ENCODE assay signal across 11 cellular contexts in the genomic region with DNA sequence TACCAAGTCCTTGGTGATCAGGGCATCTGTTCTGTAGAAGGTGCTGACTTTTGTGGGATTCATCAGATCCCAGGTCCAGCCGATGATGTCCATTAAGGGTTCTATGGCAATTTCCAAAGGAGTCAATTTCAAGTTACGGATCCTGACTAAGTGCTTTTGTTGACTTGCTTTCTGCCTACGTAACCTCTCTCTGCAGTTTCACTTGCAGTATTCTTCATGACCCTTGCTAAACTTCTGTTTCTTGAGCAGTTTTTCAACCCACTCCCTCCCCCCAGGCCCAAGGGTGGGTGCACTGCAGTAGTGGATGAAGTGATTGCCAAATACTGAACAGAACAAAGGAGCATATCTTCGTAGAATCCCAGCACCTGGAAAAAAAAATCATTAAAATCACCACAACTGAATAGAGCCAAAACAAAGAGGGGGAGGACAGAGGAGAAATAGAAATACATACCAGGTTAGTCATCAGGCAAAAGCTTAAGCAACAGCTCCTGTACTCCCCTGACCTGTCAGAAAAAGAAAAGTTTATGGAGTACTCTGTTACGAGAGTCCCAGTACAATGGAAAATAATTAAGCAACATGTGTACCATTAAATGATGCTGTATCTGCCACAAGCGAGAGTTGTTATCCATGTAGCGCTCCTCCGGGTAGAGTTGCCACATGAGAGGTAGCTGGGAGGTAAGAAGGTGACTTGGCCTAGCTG. TPM values are rescaled to one million over a fixed set of nuclear protein-coding genes. Genes with fewer than 3 reads are reported as not detected.
DNase-seq lines count a peak whose midpoint lies in the region; ATAC-seq and TF ChIP-seq lines count a peak whose summit lies in the region.
"Had no signal": no experiment of that assay in that cellular context is flagged by ENCODE, and none has a peak within 500 bp of the region (broad histone marks: within the 10 kb centered on the region; RNA-seq: fewer than 3 reads in every experiment).

No MANE protein-coding gene starts in this region.

- no peak overlapping the region for H3K4me3 ChIP-seq in AG10803 (ENCODE audit: low read length)
- H3K4me3 ChIP-seq in RWPE2 (ENCODE audit: severe bottlenecking) = peak overlapping the region; percentile 16
- no peak overlapping the region for H3K4me3 ChIP-seq in gastroesophageal sphincter
- H3K4me3 ChIP-seq: sigmoid colon, vagina had no signal

- 67 to 81% methylated on average over 1 to 6 of the region's 8 CpGs for WGBS in gastroesophageal sphincter (ENCODE audit: low coverage in 1 of 2), 2 donors

- TF ChIP-seq CTCF in AG10803 (conservative IDR thresholded peaks at IDR 0.05; ENCODE audit: low read length) (no peak), RWPE2 (IDR thresholded peaks at IDR 0.05; ENCODE audit: poor library complexity, severe bottlenecking) (no peak), gastroesophageal sphincter (IDR thresholded peaks at IDR 0.05) (no peak)

- peak overlapping the region; percentile 52 for H3K27ac ChIP-seq in RWPE2 (ENCODE audit: poor library complexity, severe bottlenecking)
- peak overlapping the region in 3 of 4 donors; percentile 14 to 45 (median 43) for H3K27ac ChIP-seq in gastroesophageal sphincter
- H3K27ac ChIP-seq: sigmoid colon, vagina had no signal

- peaks cover 10% of the 10 kb centered on the region for H3K36me3 ChIP-seq in RWPE2 (ENCODE audit: low read depth)
- H3K36me3 ChIP-seq in gastroesophageal sphincter = peaks cover 0 to 3% of the 10 kb centered on the region in 2 donors
- H3K36me3 ChIP-seq: vagina had no signal

- no peak for TF ChIP-seq EP300 in gastroesophageal sphincter (IDR thresholded peaks at IDR 0.05)

- peak; percentile 34 for DNase-seq in AG10803 (ENCODE audit: low read depth)
- no peak for DNase-seq in RWPE2 (ENCODE audit: low spot score)
- no peak for DNase-seq in HUDEP-2 (lab: John Stamatoyannopoulos, UW; ENCODE audit: unreplicated experiment in 76 of 76)
- DNase-seq: activated naive CD4-positive, alpha-beta T cell treated with anti-CD3 and anti-CD28 coated beads, Interleukin-2, amount 10 ng/mL, durations not matched to agents 7 days and 5 days; H7; NCI-H1105; sigmoid colon had no signal

- TF ChIP-seq POLR2A in gastroesophageal sphincter (IDR thresholded peaks at IDR 0.05) = no peak

- ATAC-seq in RWPE2 (ENCODE audit: low read depth) (peak; percentile 87), gastroesophageal sphincter (peak; percentile 58), HG02884 (IDR thresholded peaks at IDR 0.05; ENCODE audit: unreplicated experiment) (no peak), HG02798 (IDR thresholded peaks at IDR 0.05; ENCODE audit: poor library complexity, unreplicated experiment) (no peak)

- H3K4me1 ChIP-seq in RWPE2 (ENCODE audit: insufficient read depth, poor library complexity, severe bottlenecking) (peaks cover 29% of the 10 kb centered on the region), gastroesophageal sphincter (peaks cover 0 to 48% (median 0%) of the 10 kb centered on the region in 3 donors)

- no peaks in the 10 kb centered on the region for H3K9me3 ChIP-seq in RWPE2 (ENCODE audit: severe bottlenecking)
- H3K9me3 ChIP-seq in gastroesophageal sphincter = no peaks in the 10 kb centered on the region
- H3K9me3 ChIP-seq: sigmoid colon, vagina had no signal

- H3K27me3 ChIP-seq in RWPE2 (ENCODE audit: insufficient read depth, poor library complexity, severe bottlenecking) (no peaks in the 10 kb centered on the region), gastroesophageal sphincter (no peaks in the 10 kb centered on the region)
- H3K27me3 ChIP-seq: sigmoid colon, vagina had no signal

RNA-seq across cellular contexts. Expression of a gene that starts 5.8 kb away (rescaled TPM):
- 10 to 100 TPM; 21.0 to 33.0 (median 23.6) TPM for total RNA-seq in gastroesophageal sphincter

RNA-seq across cellular contexts. Expression of a gene that starts 5.8 kb away (rescaled TPM):
- 1 to 10 TPM; 1.4 to 4.0 (median 1.9) TPM for total RNA-seq in gastroesophageal sphincter

RNA-seq across cellular contexts. Expression of a gene that starts 6.1 kb away (rescaled TPM):
- total RNA-seq in gastroesophageal sphincter = 10 to 100 TPM; 12.3 to 18.6 (median 15.0) TPM

RNA-seq across cellular contexts. Expression of a gene that starts 38.5 kb away (rescaled TPM):
- total RNA-seq in gastroesophageal sphincter = 10 to 100 TPM; 67.8 to 96.3 (median 87.7) TPM

RNA-seq across cellular contexts. Expression of a gene that starts 42.7 kb away (rescaled TPM):
- 10 to 100 TPM; 12.5 to 26.5 (median 19.1) TPM for total RNA-seq in gastroesophageal sphincter

Comparison
In these comparisons a context has a peak if more than half of its experiments do, and no peak if none do; other contexts are left out.
1. ATAC-seq: peak in RWPE2 (single experiment) and gastroesophageal sphincter (single experiment); none in HG02884 (single experiment) and HG02798 (single experiment).